Comparison of ENCODE assay signal across 10 cellular contexts in the genomic region with DNA sequence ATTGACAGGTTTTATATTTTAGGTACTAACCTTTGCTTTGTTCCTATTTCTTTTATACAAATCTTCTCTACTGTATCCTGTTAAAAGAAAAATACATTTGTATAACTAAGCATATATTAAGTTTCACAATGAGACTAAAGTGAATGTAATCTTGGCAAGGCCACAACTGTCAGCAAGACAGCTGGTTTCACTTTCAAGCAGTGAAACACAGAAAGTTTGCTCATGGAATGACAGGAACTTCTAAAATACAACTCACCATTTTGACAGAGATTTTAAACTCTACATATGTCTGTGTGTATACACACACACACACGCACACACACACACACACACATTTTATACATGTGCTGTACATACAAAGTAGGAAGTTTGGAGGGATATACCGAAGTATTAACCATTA. TPM values are rescaled to one million over a fixed set of nuclear protein-coding genes. Genes with fewer than 3 reads are reported as not detected.
A peak's percentile ranks its signal among the peaks of the same experiment; 100 is the strongest.
DNase-seq lines count a peak whose midpoint lies in the region; ATAC-seq and TF ChIP-seq lines count a peak whose summit lies in the region.
"Had no signal": no experiment of that assay in that cellular context is flagged by ENCODE, and none has a peak within 500 bp of the region (broad histone marks: within the 10 kb centered on the region; RNA-seq: fewer than 3 reads in every experiment).

No MANE protein-coding gene starts in this region.

- TF ChIP-seq CTCF in HFFc6 (IDR thresholded peaks at IDR 0.05) (no peak), nephron (IDR thresholded peaks at IDR 0.05; ENCODE audit: unreplicated experiment in 3 of 3) (no peak), BE2C (IDR thresholded peaks at IDR 0.05; ENCODE audit: low read depth, low read length) (no peak)

- no peaks in the 10 kb centered on the region for H3K9me3 ChIP-seq in BE2C
- H3K9me3 ChIP-seq: left ventricle myocardium inferior had no signal

- H3K4me3 Mint-ChIP-seq in HFFc6 (peak overlapping the region; percentile 74), nephron (no peak overlapping the region)
- no peak overlapping the region for H3K4me3 Mint-ChIP-seq in activated T-helper 1 cell treated with anti-CD3 and anti-CD28 coated beads, Interleukin-12 subunit alpha, Interleukin-12 subunit beta, Interleukin-2, Interleukin-4 antibody, amounts not matched to agents 30 ng/mL and 10 ng/mL and 1 ng/mL, durations not matched to agents 14 hours and 24 hours and 36 hours

- H3K4me1 Mint-ChIP-seq in HFFc6 (ENCODE audit: low read depth) (peaks cover 19% of the 10 kb centered on the region), nephron (peaks cover 11% of the 10 kb centered on the region)
- peaks cover 37% of the 10 kb centered on the region for H3K4me1 Mint-ChIP-seq in activated T-helper 1 cell treated with anti-CD3 and anti-CD28 coated beads, Interleukin-12 subunit alpha, Interleukin-12 subunit beta, Interleukin-2, Interleukin-4 antibody, amounts not matched to agents 30 ng/mL and 10 ng/mL and 1 ng/mL, durations not matched to agents 14 hours and 24 hours and 36 hours (ENCODE audit: low read depth)

- peaks cover 3% of the 10 kb centered on the region; the same call in 1 of the 2 replicates for H3K36me3 Mint-ChIP-seq in HFFc6 (ENCODE audit: low read depth)
- H3K36me3 Mint-ChIP-seq in activated T-helper 1 cell treated with anti-CD3 and anti-CD28 coated beads, Interleukin-12 subunit alpha, Interleukin-12 subunit beta, Interleukin-2, Interleukin-4 antibody, amounts not matched to agents 30 ng/mL and 10 ng/mL and 1 ng/mL, durations not matched to agents 14 hours and 24 hours and 36 hours (ENCODE audit: low read depth) = peaks cover 37% of the 10 kb centered on the region
- H3K36me3 Mint-ChIP-seq in nephron (ENCODE audit: low read depth) = peaks cover 60% of the 10 kb centered on the region

- no peaks in the 10 kb centered on the region for H3K4me1 ChIP-seq in BE2C

- no peaks in the 10 kb centered on the region for H3K9me3 Mint-ChIP-seq in HFFc6
- H3K9me3 Mint-ChIP-seq in activated T-helper 1 cell treated with anti-CD3 and anti-CD28 coated beads, Interleukin-12 subunit alpha, Interleukin-12 subunit beta, Interleukin-2, Interleukin-4 antibody, amounts not matched to agents 30 ng/mL and 10 ng/mL and 1 ng/mL, durations not matched to agents 14 hours and 24 hours and 36 hours = no peaks in the 10 kb centered on the region
- no peaks in the 10 kb centered on the region for H3K9me3 Mint-ChIP-seq in nephron

- H3K36me3 ChIP-seq in BE2C = peaks cover 3% of the 10 kb centered on the region

- intact Hi-C loops in activated T-helper 1 cell treated with anti-CD3 and anti-CD28 coated beads, Interleukin-12 subunit alpha, Interleukin-12 subunit beta, Interleukin-2, Interleukin-4 antibody, amounts not matched to agents 30 ng/mL and 10 ng/mL and 1 ng/mL, durations not matched to agents 14 hours and 24 hours and 36 hours (cut with micrococcal nuclease) = loop anchor here (1.0 to 5.0 kb wide), 4 partner anchors 52 to 298 kb away; partner anchors contain the start of gene SPATA13

- no peak overlapping the region for H3K4me3 ChIP-seq in BE2C (ENCODE audit: low read depth, low read length)
- H3K4me3 ChIP-seq: left ventricle myocardium inferior had no signal

- H3K27me3 Mint-ChIP-seq in HFFc6 (ENCODE audit: insufficient read depth) (no peaks in the 10 kb centered on the region), nephron (ENCODE audit: low read depth) (no peaks in the 10 kb centered on the region)
- H3K27me3 Mint-ChIP-seq in activated T-helper 1 cell treated with anti-CD3 and anti-CD28 coated beads, Interleukin-12 subunit alpha, Interleukin-12 subunit beta, Interleukin-2, Interleukin-4 antibody, amounts not matched to agents 30 ng/mL and 10 ng/mL and 1 ng/mL, durations not matched to agents 14 hours and 24 hours and 36 hours (ENCODE audit: insufficient read depth) = no peaks in the 10 kb centered on the region

- ATAC-seq in activated CD4-positive, CD25-positive, alpha-beta regulatory T cell treated with anti-CD3 and anti-CD28 coated beads, Interleukin-2, amount 50 U/mL, for 24 hours = peak; percentile 59 to 67

- H3K27ac Mint-ChIP-seq in HFFc6 = peak overlapping the region; percentile 75
- peak overlapping the region; percentile 50 for H3K27ac Mint-ChIP-seq in activated T-helper 1 cell treated with anti-CD3 and anti-CD28 coated beads, Interleukin-12 subunit alpha, Interleukin-12 subunit beta, Interleukin-2, Interleukin-4 antibody, amounts not matched to agents 30 ng/mL and 10 ng/mL and 1 ng/mL, durations not matched to agents 14 hours and 24 hours and 36 hours
- peak overlapping the region; percentile 65 to 88 (median 79) for H3K27ac Mint-ChIP-seq in nephron

- no peak for DNase-seq in activated CD4-positive, CD25-positive, alpha-beta regulatory T cell (lab: John Stamatoyannopoulos, UW)
- peak; percentile 36 for DNase-seq in HFFc6
- DNase-seq in activated T-helper 1 cell treated with anti-CD3 and anti-CD28 coated beads, Interleukin-12 subunit alpha, Interleukin-12 subunit beta, Interleukin-2, Interleukin-4 antibody, amounts not matched to agents 30 ng/mL and 10 ng/mL and 1 ng/mL, durations not matched to agents 14 hours and 24 hours and 36 hours (ENCODE audit: low spot score) = no peak
- DNase-seq in UCSD-AML1 (lab: John Stamatoyannopoulos, UW; ENCODE audit: unreplicated experiment) = no peak
- DNase-seq in activated gamma-delta T cell treated with Interleukin-2 at 50 U/mL for 16 hours = no peak
- no peak for DNase-seq in BE2C
- DNase-seq: ACHN, left ventricle myocardium inferior had no signal

- H3K27me3 ChIP-seq in BE2C = no peaks in the 10 kb centered on the region

RNA-seq across cellular contexts. Expression of gene PARP4, which starts 53.3 kb away (rescaled TPM):
- total RNA-seq in HFFc6 (2021; fragmentation: NEBNext Ultra II Directional; extraction: Animal tissue kit (Norgen Biotek cat#: 25700)) = 10 to 100 TPM; 38.0 to 48.5 (median 43.1) TPM
- total RNA-seq in activated T-helper 1 cell treated with anti-CD3 and anti-CD28 coated beads, Interleukin-12 subunit alpha, Interleukin-12 subunit beta, Interleukin-2, Interleukin-4 antibody, amounts not matched to agents 30 ng/mL and 10 ng/mL and 1 ng/mL, durations not matched to agents 14 hours and 24 hours and 36 hours = 41.3 and 41.9 TPM in 2 replicates
- 7.4 TPM for polyA plus RNA-seq in BE2C (2012; ENCODE audit: insufficient read depth, insufficient read length, low read depth)
